23 cellular contexts compared by ENCODE assay signal in the genomic region with DNA sequence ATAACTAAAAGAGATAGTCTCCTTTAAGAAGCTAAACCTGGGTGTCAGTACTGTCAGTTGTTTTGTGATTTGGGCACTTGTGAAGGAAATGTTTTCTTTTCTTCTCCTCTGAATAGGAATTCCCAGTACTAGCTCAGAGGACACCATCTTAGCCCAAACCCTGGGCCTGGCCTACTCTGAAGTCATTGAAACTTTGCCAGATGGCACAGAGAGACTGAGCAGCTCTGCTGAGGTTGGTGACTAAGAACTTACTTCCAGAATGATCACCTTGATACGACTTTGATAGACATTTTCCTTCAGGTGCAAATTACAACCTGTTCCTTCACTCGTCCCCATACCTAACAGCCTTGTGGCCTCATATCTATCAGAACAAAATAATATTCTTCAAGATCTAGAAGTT.
DNase-seq lines count a peak whose midpoint lies in the region; ATAC-seq lines count a peak whose summit lies in the region.
"Had no signal": no experiment of that assay in that cellular context is flagged by ENCODE, and none has a peak within 500 bp of the region (broad histone marks: within the 10 kb centered on the region; RNA-seq: fewer than 3 reads in every experiment).

No MANE protein-coding gene starts in this region.

- POLR2A ChIA-PET in activated CD4-positive, alpha-beta memory T cell treated with anti-CD3 and anti-CD28 coated beads for 36 hours (lab: Charles Lee): no interaction called here
- POLR2A ChIA-PET in activated CD4-positive, alpha-beta memory T cell treated with anti-CD3 and anti-CD28 coated beads, Interleukin-2, amount 10 ng/mL, durations not matched to agents 7 days and 5 days (lab: Charles Lee): no interaction called here

- intact Hi-C loops in activated CD4-positive, alpha-beta memory T cell treated with anti-CD3 and anti-CD28 coated beads for 36 hours (cut with micrococcal nuclease): no loop called here

- DNase-seq in activated CD4-positive, alpha-beta memory T cell treated with anti-CD3 and anti-CD28 coated beads for 36 hours: peak; percentile 36
- no peak for DNase-seq in activated CD4-positive, alpha-beta memory T cell treated with anti-CD3 and anti-CD28 coated beads, Interleukin-2, amount 10 ng/mL, durations not matched to agents 7 days and 5 days
- DNase-seq in stimulated activated CD4-positive, alpha-beta T cell treated with anti-CD3 and anti-CD28 coated beads, Interleukin-1b, Interleukin-23, amount 100 ng/mL, for 48 hours: peak; percentile 24
- no peak for DNase-seq in stimulated activated CD4-positive, alpha-beta T cell treated with anti-CD3 and anti-CD28 coated beads, Interleukin-2, amount 100 ng/mL, for 48 hours
- DNase-seq in stimulated activated CD4-positive, alpha-beta T cell treated with anti-CD3 and anti-CD28 coated beads, Interleukin-4, amount 100 ng/mL, for 4 hours: no peak
- DNase-seq: AML-193; C1 segment of cervical spinal cord; CD8-positive, alpha-beta T cell; DND-41; IMR-90; MV-4-11; NCI-H1105 treated with DMSO at 0.1 percent for 48 hours; NCI-H1694; NCI-H2081; NCI-H2171; NCI-H345; NCI-H524; NCI-H774; NK-92 treated with Interleukin-12 subunit alpha and Interleukin-12 subunit beta, amount 100 ng/mL, for 24 hours; Peyer's patch had no signal

- H3K4me1 Mint-ChIP-seq in activated CD4-positive, alpha-beta memory T cell treated with anti-CD3 and anti-CD28 coated beads for 36 hours (ENCODE audit: low read depth): peaks cover 16% of the 10 kb centered on the region
- H3K4me1 Mint-ChIP-seq in activated CD4-positive, alpha-beta memory T cell treated with anti-CD3 and anti-CD28 coated beads, Interleukin-2, amount 10 ng/mL, durations not matched to agents 7 days and 5 days: peaks cover 3% of the 10 kb centered on the region

- ATAC-seq in esophagus mucosa: peak; percentile 55
- no peak for ATAC-seq in HG03521 (IDR thresholded peaks at IDR 0.05; ENCODE audit: unreplicated experiment)
- ATAC-seq: CD8-positive, alpha-beta T cell; HCT116 had no signal

- peaks cover 27% of the 10 kb centered on the region for H3K36me3 Mint-ChIP-seq in activated CD4-positive, alpha-beta memory T cell treated with anti-CD3 and anti-CD28 coated beads for 36 hours
- H3K36me3 Mint-ChIP-seq in activated CD4-positive, alpha-beta memory T cell treated with anti-CD3 and anti-CD28 coated beads, Interleukin-2, amount 10 ng/mL, durations not matched to agents 7 days and 5 days (ENCODE audit: low read depth): peaks cover 27% of the 10 kb centered on the region

- no peaks in the 10 kb centered on the region for H3K9me3 Mint-ChIP-seq in activated CD4-positive, alpha-beta memory T cell treated with anti-CD3 and anti-CD28 coated beads for 36 hours
- H3K9me3 Mint-ChIP-seq in activated CD4-positive, alpha-beta memory T cell treated with anti-CD3 and anti-CD28 coated beads, Interleukin-2, amount 10 ng/mL, durations not matched to agents 7 days and 5 days: no peaks in the 10 kb centered on the region
- H3K9me3 Mint-ChIP-seq: CD8-positive, alpha-beta T cell had no signal

- no peak overlapping the region for H3K27ac Mint-ChIP-seq in activated CD4-positive, alpha-beta memory T cell treated with anti-CD3 and anti-CD28 coated beads for 36 hours
- H3K27ac Mint-ChIP-seq in activated CD4-positive, alpha-beta memory T cell treated with anti-CD3 and anti-CD28 coated beads, Interleukin-2, amount 10 ng/mL, durations not matched to agents 7 days and 5 days: no peak overlapping the region
- H3K27ac Mint-ChIP-seq: CD8-positive, alpha-beta T cell had no signal

- H3K4me3 Mint-ChIP-seq in activated CD4-positive, alpha-beta memory T cell treated with anti-CD3 and anti-CD28 coated beads for 36 hours: no peak overlapping the region
- no peak overlapping the region for H3K4me3 Mint-ChIP-seq in activated CD4-positive, alpha-beta memory T cell treated with anti-CD3 and anti-CD28 coated beads, Interleukin-2, amount 10 ng/mL, durations not matched to agents 7 days and 5 days
- H3K4me3 Mint-ChIP-seq: CD8-positive, alpha-beta T cell had no signal

- no peaks in the 10 kb centered on the region for H3K27me3 Mint-ChIP-seq in activated CD4-positive, alpha-beta memory T cell treated with anti-CD3 and anti-CD28 coated beads for 36 hours
- H3K27me3 Mint-ChIP-seq in activated CD4-positive, alpha-beta memory T cell treated with anti-CD3 and anti-CD28 coated beads, Interleukin-2, amount 10 ng/mL, durations not matched to agents 7 days and 5 days: no peaks in the 10 kb centered on the region

- CTCF ChIA-PET in activated CD4-positive, alpha-beta memory T cell treated with anti-CD3 and anti-CD28 coated beads for 36 hours (lab: Charles Lee): no interaction called here
- CTCF ChIA-PET in activated CD4-positive, alpha-beta memory T cell treated with anti-CD3 and anti-CD28 coated beads, Interleukin-2, amount 10 ng/mL, durations not matched to agents 7 days and 5 days (lab: Charles Lee): no interaction called here

Comparison
In these comparisons a context has a peak if more than half of its experiments do, and no peak if none do; other contexts are left out.
1. DNase-seq: peak in activated CD4-positive, alpha-beta memory T cell treated with anti-CD3 and anti-CD28 coated beads for 36 hours (single experiment) and stimulated activated CD4-positive, alpha-beta T cell treated with anti-CD3 and anti-CD28 coated beads, Interleukin-1b, Interleukin-23, amount 100 ng/mL, for 48 hours (single experiment); none in activated CD4-positive, alpha-beta memory T cell treated with anti-CD3 and anti-CD28 coated beads, Interleukin-2, amount 10 ng/mL, durations not matched to agents 7 days and 5 days (single experiment), stimulated activated CD4-positive, alpha-beta T cell treated with anti-CD3 and anti-CD28 coated beads, Interleukin-2, amount 100 ng/mL, for 48 hours (0 of 2) and stimulated activated CD4-positive, alpha-beta T cell treated with anti-CD3 and anti-CD28 coated beads, Interleukin-4, amount 100 ng/mL, for 4 hours (0 of 2).